In genomic region chr6:28880519-28880893, GRCh38 we compare ENCODE assay signal across 8 cellular contexts. TPM values are rescaled to one million over a fixed set of nuclear protein-coding genes. Genes with fewer than 3 reads are reported as not detected.
DNase-seq lines count a peak whose midpoint lies in the region; ATAC-seq, FAIRE-seq and TF ChIP-seq lines count a peak whose summit lies in the region.

No MANE protein-coding gene starts in this region.

- 42% methylated on average over 7 of the region's 7 CpGs for WGBS in A549 (ENCODE audit: missing lambda C conversion rate)
- 59% methylated on average over 7 of the region's 7 CpGs for WGBS in HUES64

- no peaks in the 10 kb centered on the region for H3K27me3 ChIP-seq in HUES64 (ENCODE audit: insufficient read depth, low read length)
- peaks cover 7% of the 10 kb centered on the region for H3K27me3 ChIP-seq in muscle layer of duodenum (ENCODE audit: low read depth, low read length)

- H3K4me2 ChIP-seq in A549, result peak overlapping the region; percentile 63

- H3K4me3 ChIP-seq in A549 (peak overlapping the region; percentile 57), HUES64 (ENCODE audit: low read length) (peak overlapping the region; percentile 88), choroid plexus epithelial cell (ENCODE audit: low read depth, low read length) (peak overlapping the region; percentile 68), muscle layer of duodenum (ENCODE audit: low read depth in 1 of 2, low read length in 2 of 2) (peak overlapping the region; percentile 78 to 87)

- TF ChIP-seq CTCF in A549 (IDR thresholded peaks at IDR 0.05) (no peak), choroid plexus epithelial cell (conservative IDR thresholded peaks at IDR 0.05; ENCODE audit: low read depth, low read length) (no peak)

- no peak for TF ChIP-seq EP300 in A549 (IDR thresholded peaks at IDR 0.05)

- H3K4me1 ChIP-seq in A549, result peaks cover 6% of the 10 kb centered on the region; the same call in 2 of the 3 replicates
- 0 out of 2 replicates have a peak, but pooled peaks cover 2% of the 10 kb centered on the region for H3K4me1 ChIP-seq in HUES64 (ENCODE audit: insufficient read depth, low read length)
- no peaks in the 10 kb centered on the region for H3K4me1 ChIP-seq in muscle layer of duodenum (ENCODE audit: control insufficient read depth in 1 of 2, insufficient read depth in 2 of 2, low read length in 2 of 2)

- H3K36me3 ChIP-seq in HUES64 (ENCODE audit: insufficient read depth, low read length) (no peaks in the 10 kb centered on the region), muscle layer of duodenum (ENCODE audit: control insufficient read depth in 1 of 2, insufficient read depth in 2 of 2, low read length in 2 of 2) (no peaks in the 10 kb centered on the region)

- H3K9me3 ChIP-seq in A549 (no peaks in the 10 kb centered on the region), HUES64 (ENCODE audit: insufficient read depth, low read depth, low read length) (no peaks in the 10 kb centered on the region), muscle layer of duodenum (ENCODE audit: control insufficient read depth in 1 of 2, low read length in 2 of 2) (peaks cover 0 to 5% of the 10 kb centered on the region in 2 donors)

- FAIRE-seq in A549 (lab: Jason Lieb, UNC), result no peak

- POLR2A ChIA-PET in A549 (lab: Yijun Ruan, JAX), result interaction anchor here (0.6 to 4.1 kb wide), 3 partner anchors 15 to 43 kb away, joined by 3 to 22 read pairs (median 4); partner anchors contain the start of gene TRIM27

- CTCF ChIA-PET in A549 (lab: Yijun Ruan, JAX), result interaction anchor here (1.4 kb wide), 1 partner anchor 9 kb away, joined by 4 read pairs; no protein-coding TSS in a partner anchor

- H3K27ac ChIP-seq in A549, result peak overlapping the region; percentile 70 to 84
- no peak overlapping the region for H3K27ac ChIP-seq in HUES64 (ENCODE audit: low read depth, low read length)
- H3K27ac ChIP-seq in muscle layer of duodenum (ENCODE audit: low read length), result no peak overlapping the region

- ATAC-seq in A549 (peak in 1 of 2 experiments; percentile 50; a peak in 3 of 6 replicates), HG03139 (IDR thresholded peaks at IDR 0.05; ENCODE audit: unreplicated experiment) (no peak)

- peak overlapping the region; percentile 75 for H3K9ac ChIP-seq in HUES64 (ENCODE audit: low read depth, low read length)

- DNase-seq in A549 (ENCODE audit: low read depth in 1 of 2, low spot score in 1 of 2), result no peak
- no peak for DNase-seq in choroid plexus epithelial cell (ENCODE audit: low read depth)
- DNase-seq in SW 1271 (lab: John Stamatoyannopoulos, UW), result no peak
- no peak for DNase-seq in NCI-H748 treated with DMSO at 0.1 percent for 48 hours (lab: John Stamatoyannopoulos, UW)
- no peak for DNase-seq in stimulated activated CD8-positive, alpha-beta memory T cell treated with anti-CD3 and anti-CD28 coated beads, Interleukin-4, amount 100 ng/mL, for 48 hours

- no peak for TF ChIP-seq RAD21 in A549 (conservative IDR thresholded peaks at IDR 0.05 in 1 of 2, IDR thresholded peaks at IDR 0.05 in 1 of 2)

- no peak for TF ChIP-seq POLR2A in A549 (IDR thresholded peaks at IDR 0.05; ENCODE audit: low read length)

TF ChIP-seq in A549, 52 proteins besides CTCF, POLR2A, EP300 and RAD21:
- no peak for TF ChIP-seq E2F6 (IDR thresholded peaks at IDR 0.05; ENCODE audit: borderline replicate concordance, low read depth)
- no peak for TF ChIP-seq RARB (CRISPR knock-in tag; IDR thresholded peaks at IDR 0.05)
- no peak for TF ChIP-seq TFCP2L1 (CRISPR knock-in tag; IDR thresholded peaks at IDR 0.05)
- no peak for TF ChIP-seq RNF2 (IDR thresholded peaks at IDR 0.05; ENCODE audit: borderline replicate concordance, low read depth)
- TF ChIP-seq, protein P1, sequence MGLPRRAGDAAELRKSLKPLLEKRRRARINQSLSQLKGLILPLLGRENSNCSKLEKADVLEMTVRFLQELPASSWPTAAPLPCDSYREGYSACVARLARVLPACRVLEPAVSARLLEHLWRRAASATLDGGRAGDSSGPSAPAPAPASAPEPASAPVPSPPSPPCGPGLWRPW (IDR thresholded peaks at IDR 0.05), result no peak
- TF ChIP-seq JUNB (IDR thresholded peaks at IDR 0.05), result no peak
- no peak for TF ChIP-seq PHF8 (IDR thresholded peaks at IDR 0.05; ENCODE audit: borderline replicate concordance, low read depth)
- TF ChIP-seq MAZ (IDR thresholded peaks at IDR 0.05; ENCODE audit: borderline replicate concordance, low read depth, low read length), result no peak
- TF ChIP-seq TP53 (CRISPR knock-in tag; IDR thresholded peaks at IDR 0.05), result no peak
- TF ChIP-seq, protein P2, sequence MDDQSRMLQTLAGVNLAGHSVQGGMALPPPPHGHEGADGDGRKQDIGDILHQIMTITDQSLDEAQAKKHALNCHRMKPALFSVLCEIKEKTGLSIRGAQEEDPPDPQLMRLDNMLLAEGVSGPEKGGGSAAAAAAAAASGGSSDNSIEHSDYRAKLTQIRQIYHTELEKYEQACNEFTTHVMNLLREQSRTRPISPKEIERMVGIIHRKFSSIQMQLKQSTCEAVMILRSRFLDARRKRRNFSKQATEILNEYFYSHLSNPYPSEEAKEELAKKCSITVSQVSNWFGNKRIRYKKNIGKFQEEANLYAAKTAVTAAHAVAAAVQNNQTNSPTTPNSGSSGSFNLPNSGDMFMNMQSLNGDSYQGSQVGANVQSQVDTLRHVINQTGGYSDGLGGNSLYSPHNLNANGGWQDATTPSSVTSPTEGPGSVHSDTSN (IDR thresholded peaks at IDR 0.05), result no peak
- no peak for TF ChIP-seq HMGXB4 (CRISPR knock-in tag; IDR thresholded peaks at IDR 0.05; ENCODE audit: borderline replicate concordance)

RNA-seq across cellular contexts. Expression of gene TRIM27, which starts 43.3 kb away (rescaled TPM):
- 50.1 and 51.4 TPM in 2 replicates for polyA plus RNA-seq in A549 (2011; rRNA removed)
- 19.2 and 26.4 TPM in 2 replicates for polyA plus RNA-seq in A549 (2012; cell fraction: cytosol; rRNA removed)
- polyA plus RNA-seq in A549 (2012; cell fraction: nucleus; rRNA removed), result 36.0 and 41.4 TPM in 2 replicates
- polyA plus RNA-seq in A549 (2017; fragmentation: RNase III; extraction: RNeasy Plus Mini Kit Qiagen cat#74134 plus additional on column Dnase treatment), result 26.3 to 28.5 TPM (median 27.8 TPM) in 3 replicates
- 52.0 and 69.6 TPM in 2 replicates for polyA minus RNA-seq in A549 (2011; rRNA and poly(A)+ RNA removed)
- 53.2 TPM for polyA plus RNA-seq in HUES64 (2013, experiment 1 of 2)
- polyA plus RNA-seq in HUES64 (2013, experiment 2 of 2), result 44.4 TPM

Comparison
In these comparisons a context has a peak if more than half of its experiments do, and no peak if none do; other contexts are left out.
1. H3K27ac ChIP-seq: peak in A549 (2 of 2); none in HUES64 (single experiment) and muscle layer of duodenum (single experiment).
2. Peak in every context shown above with its lines, with median percentiles within 50 percentile points of each other: H3K4me3 ChIP-seq.